ENCODE assay signal across 9 cellular contexts in genomic region chr7:47327698-47328391, GRCh38.
DNase-seq lines count a peak whose midpoint lies in the region; ATAC-seq, FAIRE-seq and TF ChIP-seq lines count a peak whose summit lies in the region.
"Had no signal": no experiment of that assay in that cellular context is flagged by ENCODE, and none has a peak within 500 bp of the region (broad histone marks: within the 10 kb centered on the region; RNA-seq: fewer than 3 reads in every experiment).

No MANE protein-coding gene starts in this region.

- H3K27me3 Mint-ChIP-seq in activated naive CD8-positive, alpha-beta T cell treated with anti-CD3 and anti-CD28 coated beads for 36 hours: peaks cover 3% of the 10 kb centered on the region

- H4K20me1 ChIP-seq in HepG2 (ENCODE audit: insufficient read depth, low read length): peaks cover 10% of the 10 kb centered on the region

- CTCF ChIA-PET in HepG2 (lab: Yijun Ruan, JAX; ENCODE audit: low intra/inter-chr PET ratio, low total read pairs): no interaction called here

- WGBS in HepG2 (ENCODE audit: low lambda C conversion rate): 94% methylated on average over 11 of the region's 24 CpGs
- 23% methylated on average over 11 of the region's 24 CpGs for WGBS in suprapubic skin

- TF ChIP-seq RAD21 in HepG2 (CRISPR knock-in tag; IDR thresholded peaks at IDR 0.05): no peak

- TF ChIP-seq CTCF in dorsolateral prefrontal cortex (IDR thresholded peaks at IDR 0.05 in 54 of 56, conservative IDR thresholded peaks at IDR 0.05 in 2 of 56; ENCODE audit: low read depth in 1 of 56, partially characterized antibody in 56 of 56) (peak in 14 of 56 donors; percentile 15 to 54 (median 20)), HepG2 (CRISPR knock-in tag; IDR thresholded peaks at IDR 0.05) (no peak), suprapubic skin (IDR thresholded peaks at IDR 0.05) (no peak)

- no peaks in the 10 kb centered on the region for H3K9me3 Mint-ChIP-seq in activated naive CD8-positive, alpha-beta T cell treated with anti-CD3 and anti-CD28 coated beads for 36 hours

- intact Hi-C loops in dorsolateral prefrontal cortex (cut with DNase I): loop anchor here in 1 of 2 donors (5.0 kb wide), 1 partner anchor 61 kb away; no protein-coding TSS in a partner anchor
- intact Hi-C loops in HepG2 (cut with micrococcal nuclease; ENCODE audit: unreplicated experiment): no loop called here

- peaks cover 10% of the 10 kb centered on the region for H3K4me1 ChIP-seq in HepG2 (ENCODE audit: insufficient read depth, low read length)
- H3K4me1 ChIP-seq in suprapubic skin: peaks cover 38% of the 10 kb centered on the region

- H3K9me3 ChIP-seq in HepG2 (ENCODE audit: low read length) (no peaks in the 10 kb centered on the region), suprapubic skin (no peaks in the 10 kb centered on the region)

- TF ChIP-seq EP300 in HepG2 (IDR thresholded peaks at IDR 0.05; ENCODE audit: low read depth in 2 of 2, low read length in 2 of 2): no peak
- TF ChIP-seq EP300 in HepG2 (CRISPR knock-in tag; IDR thresholded peaks at IDR 0.05; ENCODE audit: borderline replicate concordance): no peak
- TF ChIP-seq EP300 in suprapubic skin (IDR thresholded peaks at IDR 0.05): no peak

- POLR2A ChIA-PET in HepG2 (lab: Yijun Ruan, JAX): interaction anchor here (1.2 kb wide), 1 partner anchor 812 kb away, joined by 3 read pairs; no protein-coding TSS in a partner anchor

- DNase-seq in DMS 273 (lab: John Stamatoyannopoulos, UW; ENCODE audit: unreplicated experiment) (peak; percentile 85), DMS 273 treated with DMSO at 0.1 percent for 48 hours (lab: John Stamatoyannopoulos, UW) (no peak), dorsolateral prefrontal cortex (peak in 9 of 10 donors; percentile 83 to 93 (median 91)), HepG2 (ENCODE audit: low spot score) (no peak), suprapubic skin (ENCODE audit: low spot score in 2 of 2) (peak in 1 of 2 donors; percentile 83)
- no peak for DNase-seq in activated naive CD8-positive, alpha-beta T cell treated with anti-CD3 and anti-CD28 coated beads for 36 hours

- H3K27me3 ChIP-seq in dorsolateral prefrontal cortex: peaks cover 0 to 6% (median 0%) of the 10 kb centered on the region in 45 donors
- no peaks in the 10 kb centered on the region for H3K27me3 ChIP-seq in HepG2 (ENCODE audit: control insufficient read depth in 1 of 2, insufficient read depth in 2 of 2, low read length in 2 of 2)
- H3K27me3 ChIP-seq in suprapubic skin: no peaks in the 10 kb centered on the region

- H3K4me3 Mint-ChIP-seq in activated naive CD8-positive, alpha-beta T cell treated with anti-CD3 and anti-CD28 coated beads for 36 hours: no peak overlapping the region

- H3K27ac Mint-ChIP-seq in activated naive CD8-positive, alpha-beta T cell treated with anti-CD3 and anti-CD28 coated beads for 36 hours: no peak overlapping the region

- peak overlapping the region; percentile 12 to 66 (median 44) for H3K4me3 ChIP-seq in dorsolateral prefrontal cortex
- no peak overlapping the region for H3K4me3 ChIP-seq in HepG2 (replicated peaks in 1 of 3; ENCODE audit: insufficient read depth in 1 of 3, low read depth in 2 of 3, low read length in 3 of 3)
- H3K4me3 ChIP-seq in suprapubic skin: peak overlapping the region; percentile 33

- H3K36me3 ChIP-seq in HepG2 (replicated peaks in 1 of 2; ENCODE audit: control insufficient read depth in 1 of 2, insufficient read depth in 2 of 2, low read length in 2 of 2) (peaks cover 36 to 78% of the 10 kb centered on the region in 2 experiments), suprapubic skin (no peaks in the 10 kb centered on the region)

- no peaks in the 10 kb centered on the region for H3K4me1 Mint-ChIP-seq in activated naive CD8-positive, alpha-beta T cell treated with anti-CD3 and anti-CD28 coated beads for 36 hours

- no peaks in the 10 kb centered on the region for H3K36me3 Mint-ChIP-seq in activated naive CD8-positive, alpha-beta T cell treated with anti-CD3 and anti-CD28 coated beads for 36 hours

- H3K27ac ChIP-seq in dorsolateral prefrontal cortex: peak overlapping the region in 57 of 59 donors; percentile 1 to 90 (median 76)
- no peak overlapping the region for H3K27ac ChIP-seq in HepG2 (ENCODE audit: extremely low read length, insufficient read depth, low read length)
- peak overlapping the region; percentile 78 for H3K27ac ChIP-seq in suprapubic skin

- no peak for TF ChIP-seq POLR2A in HepG2 (IDR thresholded peaks at IDR 0.05; ENCODE audit: insufficient read depth in 1 of 2, low read depth in 2 of 2, low read length in 2 of 2)
- TF ChIP-seq POLR2A in suprapubic skin (IDR thresholded peaks at IDR 0.05): no peak

- ATAC-seq in HepG2: peak; percentile 28
- no peak for ATAC-seq in GM18858 (IDR thresholded peaks at IDR 0.05; ENCODE audit: unreplicated experiment)
- no peak for ATAC-seq in HG02884 (IDR thresholded peaks at IDR 0.05; ENCODE audit: unreplicated experiment)

- no TSS peak for BruUV-seq in HepG2 (replicated peaks; lab: Mats Ljungman, UMichigan)

- no peak for FAIRE-seq in HepG2 (lab: Jason Lieb, UNC)
- FAIRE-seq: A204.1 had no signal

- in situ Hi-C loops in HepG2 (cut with HindIII; ENCODE audit: extremely low pct_ligation_motif_present, low pct_unique_long_range_greater_than_20kb): no loop called here

- H2AFZ ChIP-seq in HepG2 (ENCODE audit: low read length): no peak overlapping the region

- H3K9ac ChIP-seq in HepG2 (ENCODE audit: insufficient read depth, low read depth, low read length): no peak overlapping the region

- H3K4me2 ChIP-seq in HepG2 (ENCODE audit: low read depth, low read length): no peak overlapping the region

- H3K79me2 ChIP-seq in HepG2 (ENCODE audit: insufficient read depth, low read length): no peaks in the 10 kb centered on the region

TF ChIP-seq in HepG2, 621 proteins besides CTCF, POLR2A, EP300 and RAD21:
- TF ChIP-seq, protein P1, sequence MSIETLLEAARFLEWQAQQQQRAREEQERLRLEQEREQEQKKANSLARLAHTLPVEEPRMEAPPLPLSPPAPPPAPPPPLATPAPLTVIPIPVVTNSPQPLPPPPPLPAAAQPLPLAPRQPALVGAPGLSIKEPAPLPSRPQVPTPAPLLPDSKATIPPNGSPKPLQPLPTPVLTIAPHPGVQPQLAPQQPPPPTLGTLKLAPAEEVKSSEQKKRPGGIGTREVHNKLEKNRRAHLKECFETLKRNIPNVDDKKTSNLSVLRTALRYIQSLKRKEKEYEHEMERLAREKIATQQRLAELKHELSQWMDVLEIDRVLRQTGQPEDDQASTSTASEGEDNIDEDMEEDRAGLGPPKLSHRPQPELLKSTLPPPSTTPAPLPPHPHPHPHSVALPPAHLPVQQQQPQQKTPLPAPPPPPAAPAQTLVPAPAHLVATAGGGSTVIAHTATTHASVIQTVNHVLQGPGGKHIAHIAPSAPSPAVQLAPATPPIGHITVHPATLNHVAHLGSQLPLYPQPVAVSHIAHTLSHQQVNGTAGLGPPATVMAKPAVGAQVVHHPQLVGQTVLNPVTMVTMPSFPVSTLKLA (IDR thresholded peaks at IDR 0.05): no peak
- no peak for TF ChIP-seq ZMAT3 (CRISPR knock-in tag; conservative IDR thresholded peaks at IDR 0.05)
- peak; percentile 75 for TF ChIP-seq AGO2 (optimal IDR thresholded peaks at IDR 0.05; ENCODE audit: low read depth, low read length)
- no peak for TF ChIP-seq ARNT (IDR thresholded peaks at IDR 0.05)
- TF ChIP-seq ZFP62 (CRISPR knock-in tag; IDR thresholded peaks at IDR 0.05): no peak
- no peak for TF ChIP-seq ZNF768 (CRISPR knock-in tag; IDR thresholded peaks at IDR 0.05)
- TF ChIP-seq GFI1 (CRISPR knock-in tag; IDR thresholded peaks at IDR 0.05; ENCODE audit: borderline replicate concordance): no peak
- TF ChIP-seq, protein P2, sequence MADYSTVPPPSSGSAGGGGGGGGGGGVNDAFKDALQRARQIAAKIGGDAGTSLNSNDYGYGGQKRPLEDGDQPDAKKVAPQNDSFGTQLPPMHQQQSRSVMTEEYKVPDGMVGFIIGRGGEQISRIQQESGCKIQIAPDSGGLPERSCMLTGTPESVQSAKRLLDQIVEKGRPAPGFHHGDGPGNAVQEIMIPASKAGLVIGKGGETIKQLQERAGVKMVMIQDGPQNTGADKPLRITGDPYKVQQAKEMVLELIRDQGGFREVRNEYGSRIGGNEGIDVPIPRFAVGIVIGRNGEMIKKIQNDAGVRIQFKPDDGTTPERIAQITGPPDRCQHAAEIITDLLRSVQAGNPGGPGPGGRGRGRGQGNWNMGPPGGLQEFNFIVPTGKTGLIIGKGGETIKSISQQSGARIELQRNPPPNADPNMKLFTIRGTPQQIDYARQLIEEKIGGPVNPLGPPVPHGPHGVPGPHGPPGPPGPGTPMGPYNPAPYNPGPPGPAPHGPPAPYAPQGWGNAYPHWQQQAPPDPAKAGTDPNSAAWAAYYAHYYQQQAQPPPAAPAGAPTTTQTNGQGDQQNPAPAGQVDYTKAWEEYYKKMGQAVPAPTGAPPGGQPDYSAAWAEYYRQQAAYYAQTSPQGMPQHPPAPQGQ (CRISPR knock-in tag; IDR thresholded peaks at IDR 0.05; ENCODE audit: borderline replicate concordance): no peak
- no peak for TF ChIP-seq ZSCAN30 (CRISPR knock-in tag; IDR thresholded peaks at IDR 0.05)
TF ChIP-seq in HepG2: peak in this region for 1.

Comparison
In these comparisons a context has a peak if more than half of its experiments do, and no peak if none do; other contexts are left out.
1. DNase-seq: peak in DMS 273 (single experiment) and dorsolateral prefrontal cortex (9 of 10); none in DMS 273 treated with DMSO at 0.1 percent for 48 hours (single experiment), HepG2 (single experiment) and activated naive CD8-positive, alpha-beta T cell treated with anti-CD3 and anti-CD28 coated beads for 36 hours (single experiment).
2. H3K4me3 ChIP-seq: peak in dorsolateral prefrontal cortex (59 of 59) and suprapubic skin (single experiment); none in HepG2 (0 of 3).